Comparison of ENCODE assay signal across 9 cellular contexts in the genomic region with DNA sequence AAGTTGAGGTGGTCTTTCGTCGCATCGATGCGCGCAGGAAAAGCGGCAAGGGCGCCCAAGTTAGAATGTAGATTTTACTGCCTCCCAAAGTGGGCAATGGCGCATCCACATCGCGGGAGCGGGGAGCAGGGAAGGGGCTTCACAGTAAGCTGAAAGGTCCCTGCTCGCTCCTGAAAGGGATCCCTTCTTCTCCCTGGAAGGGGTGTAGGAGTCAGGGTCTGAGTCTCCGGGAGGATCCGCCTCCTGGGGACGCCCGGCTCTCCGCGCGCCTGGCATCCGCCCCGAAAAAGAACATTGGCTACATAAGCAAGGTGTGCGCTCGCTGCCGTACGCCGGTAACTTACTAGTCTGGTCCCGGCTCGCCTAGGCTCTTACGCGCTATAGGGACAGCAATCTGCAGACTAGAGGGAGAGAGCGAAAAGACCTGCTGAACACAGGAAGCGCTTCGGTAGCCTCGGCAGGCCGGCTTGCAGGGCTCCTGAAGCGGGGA. TPM values are rescaled to one million over a fixed set of nuclear protein-coding genes. Genes with fewer than 3 reads are reported as not detected.
DNase-seq lines count a peak whose midpoint lies in the region; ATAC-seq, FAIRE-seq and TF ChIP-seq lines count a peak whose summit lies in the region.
"Had no signal": no experiment of that assay in that cellular context is flagged by ENCODE, and none has a peak within 500 bp of the region (broad histone marks: within the 10 kb centered on the region; RNA-seq: fewer than 3 reads in every experiment).

No MANE protein-coding gene starts in this region.

- ATAC-seq in GM19463 (IDR thresholded peaks at IDR 0.05; ENCODE audit: unreplicated experiment), result no peak
- ATAC-seq in GM18502 (IDR thresholded peaks at IDR 0.05; ENCODE audit: poor library complexity, unreplicated experiment), result no peak

- intact Hi-C loops in endothelial cell of umbilical vein (cut with micrococcal nuclease), result loop anchor here (2.0 to 5.0 kb wide), 4 partner anchors 22 to 396 kb away; partner anchors contain the start of gene SGPL1

- no peak overlapping the region for H3K9ac ChIP-seq in endothelial cell of umbilical vein (replicated peaks; ENCODE audit: extremely low read depth, insufficient read depth, low read length)

- dilution Hi-C loops in endothelial cell of umbilical vein (cut with MboI; ENCODE audit: extremely low pct_ligation_motif_present, low sequenced_read_pairs), result no loop called here

- H3K36me3 ChIP-seq in endothelial cell of umbilical vein (ENCODE audit: control insufficient read depth in 2 of 2, extremely low read depth in 1 of 2, insufficient read depth in 2 of 2, low read length in 2 of 2) (no peaks in the 10 kb centered on the region), mesodermal cell (ENCODE audit: control insufficient read depth, insufficient read depth, low read length) (peaks cover 10% of the 10 kb centered on the region)

- no peaks in the 10 kb centered on the region for H3K9me1 ChIP-seq in endothelial cell of umbilical vein (replicated peaks; ENCODE audit: control insufficient read depth, extremely low read depth, insufficient read depth, low read length)

- no TSS peak for BruUV-seq in endothelial cell of umbilical vein (replicated peaks; lab: Mats Ljungman, UMichigan)

- H3K4me1 ChIP-seq in endothelial cell of umbilical vein (ENCODE audit: control insufficient read depth, extremely low read depth, insufficient read depth, low read length), result peaks cover 24% of the 10 kb centered on the region
- H3K4me1 ChIP-seq in mesodermal cell (ENCODE audit: control insufficient read depth, insufficient read depth, low read length, poor library complexity, severe bottlenecking), result peaks cover 30% of the 10 kb centered on the region

- H3K27ac ChIP-seq in endothelial cell of umbilical vein (ENCODE audit: insufficient read depth, low read depth, low read length) (no peak overlapping the region), mesodermal cell (ENCODE audit: low read depth, low read length, severe bottlenecking) (peak overlapping the region; percentile 36)

- H3K27me3 ChIP-seq in endothelial cell of umbilical vein (ENCODE audit: control insufficient read depth in 2 of 2, insufficient read depth in 2 of 2, low read length in 2 of 2), result peaks cover 46 to 64% of the 10 kb centered on the region in 2 experiments

- DNase-seq in Daoy (ENCODE audit: low read depth) (peak; percentile 67), NCI-H1048 (lab: John Stamatoyannopoulos, UW) (peak; percentile 39), UCSD-AML1 (lab: John Stamatoyannopoulos, UW; ENCODE audit: unreplicated experiment) (peak; percentile 66), endothelial cell of umbilical vein (ENCODE audit: low read depth, low spot score) (peak; percentile 56), superior temporal gyrus (ENCODE audit: extremely low spot score) (peak; percentile 63)

- no peaks in the 10 kb centered on the region for H4K20me1 ChIP-seq in endothelial cell of umbilical vein (replicated peaks; ENCODE audit: control insufficient read depth, extremely low read depth, insufficient read depth, low read length)

- FAIRE-seq in endothelial cell of umbilical vein (lab: Jason Lieb, UNC), result peak; percentile 52

- no peak for TF ChIP-seq CTCF in endothelial cell of umbilical vein (IDR thresholded peaks at IDR 0.05; ENCODE audit: extremely low read depth in 1 of 2, insufficient read depth in 1 of 2, low read depth in 1 of 2, low read length in 2 of 2)

- WGBS in mesodermal cell (ENCODE audit: insufficient coverage in 2 of 2), 2 experiments, result 0 to 1% methylated on average over 24 to 26 of the region's 36 CpGs

- POLR2A ChIA-PET in endothelial cell of umbilical vein (lab: Charles Lee), result interaction anchor here (0.6 kb wide), 1 partner anchor 106 kb away, joined by 5 read pairs; the partner anchor contains the start of gene SLC29A3

- H2AFZ ChIP-seq in endothelial cell of umbilical vein (ENCODE audit: low read depth, low read length), result peak overlapping the region; percentile 65

- TF ChIP-seq POLR2A in endothelial cell of umbilical vein (IDR thresholded peaks at IDR 0.05; ENCODE audit: low read depth, low read length), result no peak

- H3K9me3 ChIP-seq in endothelial cell of umbilical vein (replicated peaks; ENCODE audit: control insufficient read depth, insufficient read depth, low read length) (no peaks in the 10 kb centered on the region), mesodermal cell (ENCODE audit: control insufficient read depth, low read length) (no peaks in the 10 kb centered on the region)

- H3K79me2 ChIP-seq in endothelial cell of umbilical vein (ENCODE audit: control insufficient read depth, insufficient read depth, low read length), result no peaks in the 10 kb centered on the region

- CTCF ChIA-PET in endothelial cell of umbilical vein (lab: Charles Lee), result interaction anchor here (0.7 to 8.1 kb wide), 6 partner anchors 22 to 80 kb away, joined by 3 to 51 read pairs (median 4); no protein-coding TSS in a partner anchor

- H3K4me3 ChIP-seq in endothelial cell of umbilical vein (replicated peaks in 1 of 3; ENCODE audit: insufficient read depth in 1 of 3, low read depth in 1 of 3, low read length in 3 of 3) (peak overlapping the region; percentile 11 to 36 (median 31)), mesodermal cell (ENCODE audit: extremely low read depth, insufficient read depth, low read length, poor library complexity, severe bottlenecking) (peak overlapping the region; percentile 99)

- H3K4me2 ChIP-seq in endothelial cell of umbilical vein (ENCODE audit: insufficient read depth, low read length), result peak overlapping the region; percentile 63

TF ChIP-seq in endothelial cell of umbilical vein, 7 proteins besides CTCF, POLR2A, EP300 and RAD21:
- no peak for TF ChIP-seq MYC (IDR thresholded peaks at IDR 0.05; ENCODE audit: low read depth, low read length)
- no peak for TF ChIP-seq JUN (IDR thresholded peaks at IDR 0.05; ENCODE audit: borderline replicate concordance, insufficient read depth, insufficient read length, low read depth)
- TF ChIP-seq, protein P1, sequence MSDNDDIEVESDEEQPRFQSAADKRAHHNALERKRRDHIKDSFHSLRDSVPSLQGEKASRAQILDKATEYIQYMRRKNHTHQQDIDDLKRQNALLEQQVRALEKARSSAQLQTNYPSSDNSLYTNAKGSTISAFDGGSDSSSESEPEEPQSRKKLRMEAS (IDR thresholded peaks at IDR 0.05; ENCODE audit: insufficient read depth, insufficient read length), result no peak
- peak; percentile 75 for TF ChIP-seq EZH2 (IDR thresholded peaks at IDR 0.05; ENCODE audit: borderline replicate concordance, low read depth, low read length, severe bottlenecking)
- TF ChIP-seq GATA2 (IDR thresholded peaks at IDR 0.05; ENCODE audit: insufficient read depth, insufficient read length, low read depth, low read length), result no peak

RNA-seq across cellular contexts. Expression of gene UNC5B, which starts 0.8 kb away (rescaled TPM):
- total RNA-seq in Daoy (2014; rRNA removed; shearing (Covaris generic)), result 4.0 and 6.0 TPM in 2 replicates
- 2.5 and 5.4 TPM in 2 replicates for total RNA-seq in endothelial cell of umbilical vein
- 0.39 and 0.57 TPM in 2 replicates for polyA plus RNA-seq in endothelial cell of umbilical vein
- polyA plus RNA-seq in endothelial cell of umbilical vein (2011; cell fraction: cytosol; rRNA removed), result 0.37 and 0.45 TPM in 2 replicates
- 0.73 and 0.76 TPM in 2 replicates for polyA plus RNA-seq in endothelial cell of umbilical vein (2011; cell fraction: nucleus; rRNA removed)
- 0.18 and 0.37 TPM in 2 replicates for polyA plus RNA-seq in endothelial cell of umbilical vein (2012)
- polyA minus RNA-seq in endothelial cell of umbilical vein, result 0.39 and 0.49 TPM in 2 replicates
- polyA minus RNA-seq in endothelial cell of umbilical vein (2011; cell fraction: cytosol; rRNA and poly(A)+ RNA removed), result 3.7 TPM
- polyA minus RNA-seq in endothelial cell of umbilical vein (2011; cell fraction: nucleus; rRNA and poly(A)+ RNA removed), result 0.24 and 0.29 TPM in 2 replicates
- 109 TPM for polyA plus RNA-seq in mesodermal cell (2013, experiment 1 of 2)
- polyA plus RNA-seq in mesodermal cell (2013, experiment 2 of 2), result 93.7 TPM
- total RNA-seq: T-helper 2 cell treated with Interferon-gamma antibody and Interleukin-4, amounts not matched to agents 100 ng/mL and 5 ng/mL, for 36 hours had no signal
